ENCODE assay signal across 1 cellular context in the genomic region with DNA sequence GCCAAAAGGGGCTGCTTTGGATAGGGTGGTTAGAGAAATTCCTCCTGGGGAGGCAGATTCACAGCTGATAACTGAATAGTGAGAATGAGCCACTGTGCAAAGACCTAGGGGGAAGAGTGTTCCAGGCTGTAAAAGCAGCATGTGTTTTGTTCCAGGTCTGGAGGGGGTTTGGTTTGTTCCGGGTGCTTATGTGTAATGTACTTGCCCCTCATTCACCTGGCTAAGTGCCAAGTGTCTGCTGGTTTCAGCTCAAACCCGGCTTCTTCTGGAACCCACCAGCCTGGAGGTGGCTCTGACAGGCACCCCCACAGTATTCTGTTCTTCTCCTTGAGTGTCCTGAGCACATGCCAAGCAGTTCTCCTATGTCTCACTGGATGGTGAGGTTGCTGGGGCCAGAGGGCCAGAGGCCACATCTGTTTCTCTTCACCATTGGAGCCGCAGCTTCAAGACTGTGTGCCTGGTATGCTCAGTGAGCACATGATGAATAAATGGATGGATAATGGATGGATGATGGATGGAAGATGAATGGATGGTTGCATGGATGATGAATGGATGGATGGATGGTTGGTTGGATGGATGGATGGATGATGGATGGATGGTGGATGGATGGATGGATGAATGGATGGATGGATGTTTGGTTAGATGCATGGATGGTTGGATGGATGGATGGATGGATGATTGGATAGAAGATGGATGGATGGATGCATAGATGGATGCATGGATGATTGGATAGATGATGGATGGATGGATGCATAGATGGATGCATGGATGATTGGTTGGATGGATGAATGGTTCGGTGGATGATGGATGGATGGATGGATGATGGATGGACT.
TF ChIP-seq lines count a peak whose summit lies in the region.

No MANE protein-coding gene starts in this region.

TF ChIP-seq in GM23338, 12 proteins besides CTCF, POLR2A, EP300 and RAD21 (continued from another document):
- TF ChIP-seq POLR2AphosphoS5 (IDR thresholded peaks at IDR 0.05; ENCODE audit: low read depth) (no peak), JUNB (IDR thresholded peaks at IDR 0.05; ENCODE audit: unreplicated experiment) (no peak), ZNF331 (CRISPR knock-in tag; IDR thresholded peaks at IDR 0.05; ENCODE audit: low read depth) (no peak), CREB1 (CRISPR knock-in tag; IDR thresholded peaks at IDR 0.05; ENCODE audit: low read depth) (no peak), STAT1 (IDR thresholded peaks at IDR 0.05; ENCODE audit: unreplicated experiment) (no peak), NANOG (IDR thresholded peaks at IDR 0.05; ENCODE audit: borderline replicate concordance) (no peak), EZH2 (IDR thresholded peaks at IDR 0.05; ENCODE audit: low read depth, unreplicated experiment) (no peak)
- TF ChIP-seq, protein P1, sequence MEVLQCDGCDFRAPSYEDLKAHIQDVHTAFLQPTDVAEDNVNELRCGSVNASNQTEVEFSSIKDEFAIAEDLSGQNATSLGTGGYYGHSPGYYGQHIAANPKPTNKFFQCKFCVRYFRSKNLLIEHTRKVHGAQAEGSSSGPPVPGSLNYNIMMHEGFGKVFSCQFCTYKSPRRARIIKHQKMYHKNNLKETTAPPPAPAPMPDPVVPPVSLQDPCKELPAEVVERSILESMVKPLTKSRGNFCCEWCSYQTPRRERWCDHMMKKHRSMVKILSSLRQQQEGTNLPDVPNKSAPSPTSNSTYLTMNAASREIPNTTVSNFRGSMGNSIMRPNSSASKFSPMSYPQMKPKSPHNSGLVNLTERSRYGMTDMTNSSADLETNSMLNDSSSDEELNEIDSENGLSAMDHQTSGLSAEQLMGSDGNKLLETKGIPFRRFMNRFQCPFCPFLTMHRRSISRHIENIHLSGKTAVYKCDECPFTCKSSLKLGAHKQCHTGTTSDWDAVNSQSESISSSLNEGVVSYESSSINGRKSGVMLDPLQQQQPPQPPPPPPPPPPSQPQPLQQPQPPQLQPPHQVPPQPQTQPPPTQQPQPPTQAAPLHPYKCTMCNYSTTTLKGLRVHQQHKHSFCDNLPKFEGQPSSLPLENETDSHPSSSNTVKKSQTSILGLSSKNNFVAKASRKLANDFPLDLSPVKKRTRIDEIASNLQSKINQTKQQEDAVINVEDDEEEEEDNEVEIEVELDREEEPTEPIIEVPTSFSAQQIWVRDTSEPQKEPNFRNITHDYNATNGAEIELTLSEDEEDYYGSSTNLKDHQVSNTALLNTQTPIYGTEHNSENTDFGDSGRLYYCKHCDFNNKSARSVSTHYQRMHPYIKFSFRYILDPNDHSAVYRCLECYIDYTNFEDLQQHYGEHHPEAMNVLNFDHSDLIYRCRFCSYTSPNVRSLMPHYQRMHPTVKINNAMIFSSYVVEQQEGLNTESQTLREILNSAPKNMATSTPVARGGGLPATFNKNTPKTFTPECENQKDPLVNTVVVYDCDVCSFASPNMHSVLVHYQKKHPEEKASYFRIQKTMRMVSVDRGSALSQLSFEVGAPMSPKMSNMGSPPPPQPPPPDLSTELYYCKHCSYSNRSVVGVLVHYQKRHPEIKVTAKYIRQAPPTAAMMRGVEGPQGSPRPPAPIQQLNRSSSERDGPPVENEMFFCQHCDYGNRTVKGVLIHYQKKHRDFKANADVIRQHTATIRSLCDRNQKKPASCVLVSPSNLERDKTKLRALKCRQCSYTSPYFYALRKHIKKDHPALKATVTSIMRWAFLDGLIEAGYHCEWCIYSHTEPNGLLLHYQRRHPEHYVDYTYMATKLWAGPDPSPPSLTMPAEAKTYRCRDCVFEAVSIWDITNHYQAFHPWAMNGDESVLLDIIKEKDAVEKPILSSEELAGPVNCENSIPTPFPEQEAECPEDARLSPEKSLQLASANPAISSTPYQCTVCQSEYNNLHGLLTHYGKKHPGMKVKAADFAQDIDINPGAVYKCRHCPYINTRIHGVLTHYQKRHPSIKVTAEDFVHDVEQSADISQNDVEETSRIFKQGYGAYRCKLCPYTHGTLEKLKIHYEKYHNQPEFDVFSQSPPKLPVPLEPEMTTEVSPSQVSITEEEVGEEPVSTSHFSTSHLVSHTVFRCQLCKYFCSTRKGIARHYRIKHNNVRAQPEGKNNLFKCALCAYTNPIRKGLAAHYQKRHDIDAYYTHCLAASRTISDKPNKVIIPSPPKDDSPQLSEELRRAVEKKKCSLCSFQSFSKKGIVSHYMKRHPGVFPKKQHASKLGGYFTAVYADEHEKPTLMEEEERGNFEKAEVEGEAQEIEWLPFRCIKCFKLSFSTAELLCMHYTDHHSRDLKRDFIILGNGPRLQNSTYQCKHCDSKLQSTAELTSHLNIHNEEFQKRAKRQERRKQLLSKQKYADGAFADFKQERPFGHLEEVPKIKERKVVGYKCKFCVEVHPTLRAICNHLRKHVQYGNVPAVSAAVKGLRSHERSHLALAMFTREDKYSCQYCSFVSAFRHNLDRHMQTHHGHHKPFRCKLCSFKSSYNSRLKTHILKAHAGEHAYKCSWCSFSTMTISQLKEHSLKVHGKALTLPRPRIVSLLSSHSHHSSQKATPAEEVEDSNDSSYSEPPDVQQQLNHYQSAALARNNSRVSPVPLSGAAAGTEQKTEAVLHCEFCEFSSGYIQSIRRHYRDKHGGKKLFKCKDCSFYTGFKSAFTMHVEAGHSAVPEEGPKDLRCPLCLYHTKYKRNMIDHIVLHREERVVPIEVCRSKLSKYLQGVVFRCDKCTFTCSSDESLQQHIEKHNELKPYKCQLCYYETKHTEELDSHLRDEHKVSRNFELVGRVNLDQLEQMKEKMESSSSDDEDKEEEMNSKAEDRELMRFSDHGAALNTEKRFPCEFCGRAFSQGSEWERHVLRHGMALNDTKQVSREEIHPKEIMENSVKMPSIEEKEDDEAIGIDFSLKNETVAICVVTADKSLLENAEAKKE (CRISPR knock-in tag; IDR thresholded peaks at IDR 0.05), result no peak
